Comparison of ENCODE assay signal across 1 cellular context in genomic region chr4:121824171-121824527, GRCh38.
A peak's percentile ranks its signal among the peaks of the same experiment; 100 is the strongest.
TF ChIP-seq lines count a peak whose summit lies in the region.

No MANE protein-coding gene starts in this region.

TF ChIP-seq in H1, 55 proteins besides CTCF, POLR2A, EP300 and RAD21:
- TF ChIP-seq GABPA (IDR thresholded peaks at IDR 0.05; ENCODE audit: borderline replicate concordance, insufficient read depth, low read length) (no peak), ASH2L (IDR thresholded peaks at IDR 0.05; ENCODE audit: low read length) (peak; percentile 11), POU5F1 (IDR thresholded peaks at IDR 0.05; ENCODE audit: low read depth, low read length) (no peak), JUND (IDR thresholded peaks at IDR 0.05; ENCODE audit: low read length) (no peak)
